1 cellular context compared by ENCODE assay signal in the genomic region with DNA sequence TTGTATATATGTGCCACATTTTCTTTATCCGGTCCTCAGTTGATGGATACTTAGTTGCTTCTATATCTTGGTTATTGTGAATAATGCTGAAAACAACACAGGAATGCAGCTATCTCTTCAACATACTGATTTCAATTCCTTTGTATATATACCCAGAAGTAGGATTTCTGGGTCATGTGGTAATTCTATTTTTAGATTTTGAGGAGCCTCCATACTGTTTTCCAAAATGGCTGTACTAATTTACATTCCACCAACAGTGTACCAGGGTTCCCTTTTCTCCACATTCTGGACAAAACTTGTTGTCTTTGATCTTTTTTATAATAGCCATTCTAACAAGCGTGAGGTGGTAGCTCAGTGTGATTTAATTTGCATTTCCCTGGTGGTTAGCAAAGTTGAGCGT.
TF ChIP-seq lines count a peak whose summit lies in the region.

No MANE protein-coding gene starts in this region.

TF ChIP-seq in HepG2, 621 proteins besides CTCF, POLR2A, EP300 and RAD21:
- TF ChIP-seq ZFP36L1 (CRISPR knock-in tag; IDR thresholded peaks at IDR 0.05) (peak; percentile 22; the same call in 1 of the 2 replicates), FOXK2 (IDR thresholded peaks at IDR 0.05) (no peak), YY1 (IDR thresholded peaks at IDR 0.05; ENCODE audit: insufficient read depth, insufficient replicate concordance, low read depth, low read length) (peak; percentile 42)
